32 cellular contexts compared by ENCODE assay signal in genomic region chr1:16007671-16008341, GRCh38. TPM values are rescaled to one million over a fixed set of nuclear protein-coding genes. Genes with fewer than 3 reads are reported as not detected.
"Had no signal": no experiment of that assay in that cellular context is flagged by ENCODE, and none has a peak within 500 bp of the region (broad histone marks: within the 10 kb centered on the region; RNA-seq: fewer than 3 reads in every experiment).

No MANE protein-coding gene starts in this region.

- DNase-seq: activated CD4-positive, alpha-beta T cell treated with anti-CD3 and anti-CD28 coated beads, Interleukin-2, amount 50 U/mL, for 4 hours; activated CD8-positive, alpha-beta memory T cell treated with anti-CD3 and anti-CD28 coated beads, Interleukin-2, amount 50 U/mL, for 48 hours; activated CD8-positive, alpha-beta T cell treated with anti-CD3 and anti-CD28 coated beads, Interleukin-2, amount 10 ng/mL, durations not matched to agents 7 days and 5 days; activated effector memory CD4-positive, alpha-beta T cell treated with Interleukin-2 at 50 U/mL for 16 hours; activated naive CD4-positive, alpha-beta T cell; activated naive CD8-positive, alpha-beta T cell treated with anti-CD3 and anti-CD28 coated beads, Interleukin-2, amount 50 U/mL, for 24 hours; activated T-cell treated with anti-CD3 and anti-CD28 coated beads, Interleukin-2, amount 50 U/mL, for 1 hour; amniotic stem cell; body of pancreas; central memory CD4-positive, alpha-beta T cell; MV-4-11; NCI-H1092 treated with DMSO at 0.1 percent for 48 hours; NCI-H1417 treated with DMSO at 0.1 percent for 48 hours; NCI-H1694; NCI-H2029; NCI-H2107; NCI-H2171 treated with DMSO at 0.1 percent for 48 hours; NCI-H526; NCI-H82; NK-92 treated with Interleukin-12 subunit alpha and Interleukin-12 subunit beta, amount 100 ng/mL, for 24 hours; SHP77 treated with DMSO at 0.1 percent for 48 hours had no signal

- H3K9me3 ChIP-seq: ascending aorta, body of pancreas, MG63, Peyer's patch had no signal

- H3K9me3 Mint-ChIP-seq: activated naive CD4-positive, alpha-beta T cell treated with anti-CD3 and anti-CD28 coated beads, Interleukin-2, amount 50 U/mL, for 72 hours; activated naive CD8-positive, alpha-beta T cell treated with anti-CD3 and anti-CD28 coated beads, Interleukin-2, amount 50 U/mL, for 24 hours; activated T-helper 1 cell treated with anti-CD3 and anti-CD28 coated beads, Interleukin-12 subunit alpha, Interleukin-12 subunit beta, Interleukin-2, Interleukin-4 antibody, amounts not matched to agents 30 ng/mL and 10 ng/mL and 1 ng/mL, durations not matched to agents 14 hours and 24 hours and 36 hours; T-helper 1 cell treated with Interleukin-12 subunit alpha and Interleukin-12 subunit beta and Interleukin-4 antibody, amounts not matched to agents 30 μg/mL and 1 μg/mL, for 36 hours had no signal

- H3K27ac ChIP-seq: ascending aorta, body of pancreas, Peyer's patch, VCaP had no signal

- H3K27ac Mint-ChIP-seq: activated CD4-positive, alpha-beta T cell treated with anti-CD3 and anti-CD28 coated beads for 36 hours; activated CD8-positive, alpha-beta T cell treated with anti-CD3 and anti-CD28 coated beads, Interleukin-2, amount 10 ng/mL, durations not matched to agents 7 days and 5 days; activated naive CD4-positive, alpha-beta T cell treated with anti-CD3 and anti-CD28 coated beads, Interleukin-2, amount 50 U/mL, for 72 hours; activated T-helper 1 cell treated with anti-CD3 and anti-CD28 coated beads, Interleukin-12 subunit alpha, Interleukin-12 subunit beta, Interleukin-2, Interleukin-4 antibody, amounts not matched to agents 30 ng/mL and 10 ng/mL and 1 ng/mL, durations not matched to agents 14 hours and 24 hours and 36 hours; T-helper 1 cell treated with Interleukin-12 subunit alpha and Interleukin-12 subunit beta and Interleukin-4 antibody, amounts not matched to agents 30 μg/mL and 1 μg/mL, for 36 hours had no signal

- ATAC-seq: body of pancreas had no signal

- H3K27me3 Mint-ChIP-seq: activated CD4-positive, alpha-beta T cell treated with anti-CD3 and anti-CD28 coated beads for 36 hours had no signal

- H3K4me3 ChIP-seq: ascending aorta, body of pancreas, MG63, Peyer's patch had no signal

- H3K36me3 ChIP-seq: ascending aorta, MG63, Peyer's patch had no signal

- H3K27me3 ChIP-seq: ascending aorta, body of pancreas, MG63, Peyer's patch had no signal

- H3K4me3 Mint-ChIP-seq: activated CD4-positive, alpha-beta T cell treated with anti-CD3 and anti-CD28 coated beads for 36 hours; activated CD8-positive, alpha-beta T cell treated with anti-CD3 and anti-CD28 coated beads, Interleukin-2, amount 10 ng/mL, durations not matched to agents 7 days and 5 days; activated naive CD8-positive, alpha-beta T cell treated with anti-CD3 and anti-CD28 coated beads, Interleukin-2, amount 50 U/mL, for 24 hours; activated T-helper 1 cell treated with anti-CD3 and anti-CD28 coated beads, Interleukin-12 subunit alpha, Interleukin-12 subunit beta, Interleukin-2, Interleukin-4 antibody, amounts not matched to agents 30 ng/mL and 10 ng/mL and 1 ng/mL, durations not matched to agents 14 hours and 24 hours and 36 hours; T-helper 1 cell treated with Interleukin-12 subunit alpha and Interleukin-12 subunit beta and Interleukin-4 antibody, amounts not matched to agents 30 μg/mL and 1 μg/mL, for 36 hours had no signal

- H3K36me3 Mint-ChIP-seq: activated naive CD4-positive, alpha-beta T cell treated with anti-CD3 and anti-CD28 coated beads, Interleukin-2, amount 50 U/mL, for 72 hours had no signal

RNA-seq across cellular contexts. Expression of gene SRARP, which starts 3.8 kb away (rescaled TPM):
- total RNA-seq: activated CD4-positive, alpha-beta T cell treated with anti-CD3 and anti-CD28 coated beads for 36 hours; activated CD8-positive, alpha-beta T cell treated with anti-CD3 and anti-CD28 coated beads, Interleukin-2, amount 10 ng/mL, durations not matched to agents 7 days and 5 days; activated naive CD4-positive, alpha-beta T cell treated with anti-CD3 and anti-CD28 coated beads, Interleukin-2, amount 50 U/mL, for 72 hours; activated T-helper 1 cell treated with anti-CD3 and anti-CD28 coated beads, Interleukin-12 subunit alpha, Interleukin-12 subunit beta, Interleukin-2, Interleukin-4 antibody, amounts not matched to agents 30 ng/mL and 10 ng/mL and 1 ng/mL, durations not matched to agents 14 hours and 24 hours and 36 hours; ascending aorta; body of pancreas; bronchial epithelial cell; NCI-H460; Peyer's patch; SK-MEL-5 had no signal

RNA-seq across cellular contexts. Expression of gene HSPB7, which starts 10.0 kb away (rescaled TPM):
- total RNA-seq: activated CD4-positive, alpha-beta T cell treated with anti-CD3 and anti-CD28 coated beads for 36 hours; activated CD8-positive, alpha-beta T cell treated with anti-CD3 and anti-CD28 coated beads, Interleukin-2, amount 10 ng/mL, durations not matched to agents 7 days and 5 days; activated naive CD4-positive, alpha-beta T cell treated with anti-CD3 and anti-CD28 coated beads, Interleukin-2, amount 50 U/mL, for 72 hours; activated T-helper 1 cell treated with anti-CD3 and anti-CD28 coated beads, Interleukin-12 subunit alpha, Interleukin-12 subunit beta, Interleukin-2, Interleukin-4 antibody, amounts not matched to agents 30 ng/mL and 10 ng/mL and 1 ng/mL, durations not matched to agents 14 hours and 24 hours and 36 hours; bronchial epithelial cell; NCI-H460 had no signal

RNA-seq across cellular contexts. Expression of gene CLCNKA, which starts 14.0 kb away (rescaled TPM):
- total RNA-seq: activated CD4-positive, alpha-beta T cell treated with anti-CD3 and anti-CD28 coated beads for 36 hours; activated CD8-positive, alpha-beta T cell treated with anti-CD3 and anti-CD28 coated beads, Interleukin-2, amount 10 ng/mL, durations not matched to agents 7 days and 5 days; activated T-helper 1 cell treated with anti-CD3 and anti-CD28 coated beads, Interleukin-12 subunit alpha, Interleukin-12 subunit beta, Interleukin-2, Interleukin-4 antibody, amounts not matched to agents 30 ng/mL and 10 ng/mL and 1 ng/mL, durations not matched to agents 14 hours and 24 hours and 36 hours; ascending aorta; bronchial epithelial cell; NCI-H460; SK-MEL-5 had no signal

RNA-seq across cellular contexts. Expression of gene CLCNKB, which starts 35.8 kb away (rescaled TPM):
- total RNA-seq: activated CD4-positive, alpha-beta T cell treated with anti-CD3 and anti-CD28 coated beads for 36 hours; activated CD8-positive, alpha-beta T cell treated with anti-CD3 and anti-CD28 coated beads, Interleukin-2, amount 10 ng/mL, durations not matched to agents 7 days and 5 days; activated naive CD4-positive, alpha-beta T cell treated with anti-CD3 and anti-CD28 coated beads, Interleukin-2, amount 50 U/mL, for 72 hours; activated T-helper 1 cell treated with anti-CD3 and anti-CD28 coated beads, Interleukin-12 subunit alpha, Interleukin-12 subunit beta, Interleukin-2, Interleukin-4 antibody, amounts not matched to agents 30 ng/mL and 10 ng/mL and 1 ng/mL, durations not matched to agents 14 hours and 24 hours and 36 hours; ascending aorta; Peyer's patch had no signal
